15 cellular contexts compared by ENCODE assay signal in genomic region chr1:205616563-205617293, GRCh38. TPM values are rescaled to one million over a fixed set of nuclear protein-coding genes. Genes with fewer than 3 reads are reported as not detected.
DNase-seq lines count a peak whose midpoint lies in the region; ATAC-seq and TF ChIP-seq lines count a peak whose summit lies in the region.
"Had no signal": no experiment of that assay in that cellular context is flagged by ENCODE, and none has a peak within 500 bp of the region (broad histone marks: within the 10 kb centered on the region; RNA-seq: fewer than 3 reads in every experiment).

No MANE protein-coding gene starts in this region.

- intact Hi-C loops in heart right ventricle (cut with DNase I): no loop called here

- DNase-seq in ELR (ENCODE audit: low read depth) (peak; percentile 39), foreskin keratinocyte (peak; percentile 24 to 64), HT-29 (ENCODE audit: low spot score) (no peak), DMS53 treated with DMSO at 0.1 percent for 48 hours (lab: John Stamatoyannopoulos, UW; ENCODE audit: unreplicated experiment) (no peak), heart right ventricle (no peak)
- DNase-seq: activated B cell treated with CpG ODN at 0.5 μM for 24 hours; colonic mucosa; NCI-H187; NK-92 treated with Interleukin-12 subunit alpha and Interleukin-12 subunit beta, amount 100 ng/mL, for 24 hours; stimulated activated CD4-positive, alpha-beta T cell treated with anti-CD3 and anti-CD28 coated beads, Interleukin-4, amount 100 ng/mL, for 1 hour had no signal

- 79 to 91% methylated on average over 1 of the region's 1 CpG for WGBS in heart right ventricle, 2 donors

- H3K27ac ChIP-seq in foreskin keratinocyte: no peak overlapping the region
- H3K27ac ChIP-seq in heart right ventricle: no peak overlapping the region
- H3K27ac ChIP-seq: BLaER1 treated with 17β-estradiol and CSF1 and Interleukin-3, amounts not matched to agents 10 nM and 100 nM; SK-N-MC had no signal

- H3K27me3 ChIP-seq in foreskin keratinocyte: no peaks in the 10 kb centered on the region
- no peaks in the 10 kb centered on the region for H3K27me3 ChIP-seq in heart right ventricle
- H3K27me3 ChIP-seq: BLaER1 treated with 17β-estradiol and CSF1 and Interleukin-3, amounts not matched to agents 10 nM and 100 nM; colonic mucosa had no signal

- peaks cover 9% of the 10 kb centered on the region for H3K4me1 ChIP-seq in foreskin keratinocyte
- peaks cover 0 to 6% (median 4%) of the 10 kb centered on the region in 9 donors for H3K4me1 ChIP-seq in heart right ventricle
- H3K4me1 ChIP-seq: colonic mucosa had no signal

- no peak overlapping the region for H3K4me3 ChIP-seq in heart right ventricle
- H3K4me3 ChIP-seq: BLaER1 treated with 17β-estradiol and CSF1 and Interleukin-3, amounts not matched to agents 10 nM and 100 nM; colonic mucosa; SK-N-MC had no signal

- H3K36me3 ChIP-seq in heart right ventricle: peaks cover 0 to 100% (median 51%) of the 10 kb centered on the region in 9 donors

- peak; percentile 80 for ATAC-seq in GM18907 (IDR thresholded peaks at IDR 0.05; ENCODE audit: unreplicated experiment)
- ATAC-seq in HG03095 (IDR thresholded peaks at IDR 0.05; ENCODE audit: unreplicated experiment): peak; percentile 74
- peak; percentile 36 for ATAC-seq in foreskin keratinocyte
- ATAC-seq in GM19397 (IDR thresholded peaks at IDR 0.05; ENCODE audit: unreplicated experiment): no peak
- ATAC-seq in heart right ventricle: no peak

- no peaks in the 10 kb centered on the region for H3K9me3 ChIP-seq in heart right ventricle
- H3K9me3 ChIP-seq: BLaER1 treated with 17β-estradiol and CSF1 and Interleukin-3, amounts not matched to agents 10 nM and 100 nM; colonic mucosa had no signal

- no peak for TF ChIP-seq CTCF in foreskin keratinocyte (conservative IDR thresholded peaks at IDR 0.05)
- no peak for TF ChIP-seq CTCF in heart right ventricle (IDR thresholded peaks at IDR 0.05)

RNA-seq across cellular contexts. Expression of gene ELK4, which starts 15.1 kb away (rescaled TPM):
- 23.6 and 23.8 TPM in 2 replicates for total RNA-seq in foreskin keratinocyte
- 3.4 and 4.6 TPM in 2 replicates for polyA plus RNA-seq in foreskin keratinocyte
- total RNA-seq in HT-29 (2014; rRNA removed; shearing (Covaris generic)): 6.5 and 7.6 TPM in 2 replicates
- 10 to 100 TPM; 34.2 to 45.6 (median 40.2) TPM for total RNA-seq in heart right ventricle
- 1 to 10 TPM; 4.7 to 5.9 TPM for polyA plus RNA-seq in heart right ventricle

Comparison
In these comparisons a context has a peak if more than half of its experiments do, and no peak if none do; other contexts are left out.
1. DNase-seq: peak in ELR (single experiment) and foreskin keratinocyte (2 of 2); none in HT-29 (single experiment), DMS53 treated with DMSO at 0.1 percent for 48 hours (single experiment) and heart right ventricle (0 of 2).
2. ATAC-seq: peak in GM18907 (single experiment), HG03095 (single experiment) and foreskin keratinocyte (single experiment); none in GM19397 (single experiment) and heart right ventricle (0 of 8).